8 cellular contexts compared by ENCODE assay signal in genomic region chr1:66929289-66929688, GRCh38. TPM values are rescaled to one million over a fixed set of nuclear protein-coding genes. Genes with fewer than 3 reads are reported as not detected.
A peak's percentile ranks its signal among the peaks of the same experiment; 100 is the strongest.
DNase-seq lines count a peak whose midpoint lies in the region; ATAC-seq and TF ChIP-seq lines count a peak whose summit lies in the region.

No MANE protein-coding gene starts in this region.

- peaks cover 3% of the 10 kb centered on the region for H3K79me1 ChIP-seq in mesenchymal stem cell (replicated peaks; ENCODE audit: low read length, poor library complexity, severe bottlenecking)

- H3K14ac ChIP-seq in mesenchymal stem cell (ENCODE audit: low read length in 2 of 2) = no peak overlapping the region

- H4K91ac ChIP-seq in mesenchymal stem cell (ENCODE audit: low read length) = no peak overlapping the region

- DNase-seq in left ventricle myocardium inferior (no peak), left ventricle myocardium superior (no peak), astrocyte of the spinal cord (ENCODE audit: low read depth, low spot score) (no peak), mesenchymal stem cell (no peak), aorta (no peak), HCEC 1CT (no peak)

- H3K23ac ChIP-seq in mesenchymal stem cell (ENCODE audit: low read length in 2 of 2) = no peak overlapping the region

- H3K4me1 ChIP-seq in left ventricle myocardium inferior (peaks cover 72% of the 10 kb centered on the region), mesenchymal stem cell (ENCODE audit: control insufficient read depth, insufficient read depth, low read depth, low read length) (no peaks in the 10 kb centered on the region), aorta (ENCODE audit: control insufficient read depth in 1 of 2, insufficient read depth in 2 of 2, low read length in 2 of 2) (peaks cover 2 to 3% of the 10 kb centered on the region in 2 donors)

- intact Hi-C loops in left ventricle myocardium inferior (cut with micrococcal nuclease) (no loop called here), left ventricle myocardium superior (cut with micrococcal nuclease) (no loop called here), aorta (cut with DNase I) (loop anchor here in 1 of 2 donors (5.0 kb wide), 1 partner anchor 252 kb away; no protein-coding TSS in a partner anchor)

- H3K27me3 ChIP-seq in left ventricle myocardium inferior (ENCODE audit: low read depth) (no peaks in the 10 kb centered on the region), mesenchymal stem cell (ENCODE audit: control insufficient read depth in 1 of 2, insufficient read depth in 1 of 2, low read length in 2 of 2) (no peaks in the 10 kb centered on the region), aorta (ENCODE audit: control insufficient read depth in 1 of 2, insufficient read depth in 2 of 2, low read length in 1 of 2) (no peaks in the 10 kb centered on the region)

- H3K9ac ChIP-seq in mesenchymal stem cell (ENCODE audit: low read length) = peak overlapping the region; percentile 99

- no peak for TF ChIP-seq CTCF in left ventricle myocardium inferior (IDR thresholded peaks at IDR 0.05; ENCODE audit: borderline replicate concordance)
- TF ChIP-seq CTCF in astrocyte of the spinal cord (IDR thresholded peaks at IDR 0.05; ENCODE audit: low read depth, low read length) = no peak

- no peak overlapping the region for H4K8ac ChIP-seq in mesenchymal stem cell (ENCODE audit: low read length)

- no peak overlapping the region for H2BK5ac ChIP-seq in mesenchymal stem cell (ENCODE audit: low read depth, low read length, poor library complexity, severe bottlenecking)

- no peak overlapping the region for H2AK5ac ChIP-seq in mesenchymal stem cell (ENCODE audit: low read length, severe bottlenecking)

- H2BK12ac ChIP-seq in mesenchymal stem cell (ENCODE audit: low read length in 2 of 2) = no peak overlapping the region

- H2BK15ac ChIP-seq in mesenchymal stem cell (ENCODE audit: low read depth, poor library complexity, severe bottlenecking) = no peak overlapping the region

- in situ Hi-C loops in astrocyte of the spinal cord (cut with HindIII; ENCODE audit: low sequenced_read_pairs) = no loop called here

- H3K4me2 ChIP-seq in mesenchymal stem cell (ENCODE audit: low read length, poor library complexity, severe bottlenecking) = no peak overlapping the region

- no peak overlapping the region for H2AFZ ChIP-seq in mesenchymal stem cell (ENCODE audit: low read depth, low read length)

- H3K4me3 ChIP-seq in left ventricle myocardium inferior (peak overlapping the region; percentile 83), astrocyte of the spinal cord (ENCODE audit: low read depth, low read length) (peak overlapping the region; percentile 38), mesenchymal stem cell (ENCODE audit: insufficient read depth in 1 of 2, low read depth in 1 of 2, low read length in 2 of 2) (peak overlapping the region in 1 of 2 experiments; percentile 89), aorta (ENCODE audit: low read length in 2 of 2) (peak overlapping the region; percentile 74 to 94)

- no peak overlapping the region for H3K18ac ChIP-seq in mesenchymal stem cell (ENCODE audit: low read depth in 1 of 2, low read length in 2 of 2)

- no peak overlapping the region for H3K4ac ChIP-seq in mesenchymal stem cell (ENCODE audit: low read depth in 1 of 2, low read length in 2 of 2)

- WGBS in mesenchymal stem cell = 95% methylated on average over 2 of the region's 2 CpGs
- WGBS in aorta, 2 donors = 7 to 10% methylated on average over 2 of the region's 2 CpGs

- peaks cover 5% of the 10 kb centered on the region for H3K36me3 ChIP-seq in left ventricle myocardium inferior
- H3K36me3 ChIP-seq in mesenchymal stem cell (ENCODE audit: control insufficient read depth in 1 of 2, insufficient read depth in 2 of 2, low read depth in 1 of 2, low read length in 2 of 2) = peaks cover 0 to 4% of the 10 kb centered on the region in 2 experiments
- no peaks in the 10 kb centered on the region for H3K36me3 ChIP-seq in aorta (ENCODE audit: control insufficient read depth in 1 of 2, insufficient read depth in 2 of 2, low read length in 1 of 2)

- no peak overlapping the region for H2BK120ac ChIP-seq in mesenchymal stem cell (ENCODE audit: low read depth, low read length)

- H3K27ac ChIP-seq in left ventricle myocardium inferior (replicated peaks) = peak overlapping the region; percentile 95
- peak overlapping the region; percentile 64 for H3K27ac ChIP-seq in mesenchymal stem cell (ENCODE audit: low read length, poor library complexity, severe bottlenecking)
- peak overlapping the region in 1 of 2 donors; percentile 66 for H3K27ac ChIP-seq in aorta (ENCODE audit: low read depth in 1 of 2, low read length in 2 of 2)

- H3K9me3 ChIP-seq in left ventricle myocardium inferior (replicated peaks) (no peaks in the 10 kb centered on the region), mesenchymal stem cell (ENCODE audit: control insufficient read depth, low read length) (no peaks in the 10 kb centered on the region), aorta (ENCODE audit: control insufficient read depth, low read length) (no peaks in the 10 kb centered on the region)

- ATAC-seq in left ventricle myocardium superior (no peak), aorta (ENCODE audit: low FRiP score) (no peak), HG03571 (IDR thresholded peaks at IDR 0.05; ENCODE audit: unreplicated experiment) (no peak), GM21360 (IDR thresholded peaks at IDR 0.05; ENCODE audit: unreplicated experiment) (no peak)

RNA-seq across cellular contexts. Expression of gene MIER1, which starts 4.5 kb away (rescaled TPM):
- total RNA-seq in left ventricle myocardium inferior (18.1 TPM), left ventricle myocardium superior (19.1 TPM), aorta (10 to 100 TPM; 54.6 to 55.7 TPM)
- 22.2 TPM for polyA plus RNA-seq in mesenchymal stem cell (2013, experiment 1 of 2)
- polyA plus RNA-seq in mesenchymal stem cell (2013, experiment 2 of 2) = 23.3 TPM
- 10 to 100 TPM; 20.1 to 33.9 TPM for polyA plus RNA-seq in aorta

RNA-seq across cellular contexts. Expression of gene DNAI4, which starts 4.6 kb away (rescaled TPM):
- total RNA-seq in left ventricle myocardium inferior (17.9 TPM), left ventricle myocardium superior (8.4 TPM), aorta (10 to 100 TPM; 20.8 to 24.2 TPM)
- polyA plus RNA-seq in mesenchymal stem cell (2013, experiment 1 of 2) = 1.4 TPM
- 2.0 TPM for polyA plus RNA-seq in mesenchymal stem cell (2013, experiment 2 of 2)
- 1 to 10 TPM in 1 of 2 donors, under 1 TPM in 1; 0.63 to 2.9 TPM for polyA plus RNA-seq in aorta
